Comparison of ENCODE assay signal across 8 cellular contexts in the genomic region with DNA sequence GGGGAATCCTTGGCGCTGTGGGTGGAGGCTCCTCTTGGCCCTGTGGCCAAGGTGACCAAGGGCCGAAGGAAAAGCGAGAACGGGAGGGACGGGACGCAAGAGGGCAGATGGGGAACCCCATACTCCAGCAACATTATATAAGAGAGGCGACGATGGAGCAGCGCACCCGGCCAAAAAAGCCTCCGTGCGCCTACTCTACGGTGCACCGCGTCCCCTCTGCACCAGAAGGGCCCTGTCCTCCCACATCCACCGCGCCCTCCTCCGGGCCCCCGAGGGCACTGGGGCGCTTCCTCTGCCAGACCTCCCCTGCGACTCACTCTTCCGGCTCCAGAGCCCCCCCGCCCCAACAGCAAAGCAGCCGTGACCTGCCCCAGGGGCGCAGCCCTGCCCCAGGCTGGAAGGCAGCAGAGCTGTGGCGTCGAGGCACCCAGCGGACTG. TPM values are rescaled to one million over a fixed set of nuclear protein-coding genes. Genes with fewer than 3 reads are reported as not detected.
DNase-seq lines count a peak whose midpoint lies in the region; ATAC-seq, FAIRE-seq and TF ChIP-seq lines count a peak whose summit lies in the region.

No MANE protein-coding gene starts in this region.

- H3K27me3 Mint-ChIP-seq in HFFc6 (ENCODE audit: insufficient read depth), result peaks cover 43% of the 10 kb centered on the region

- H3K4me3 Mint-ChIP-seq in HFFc6, result peak overlapping the region; percentile 74

- no peak for ATAC-seq in PC-3

- H3K9me3 ChIP-seq in OCI-LY1 (ENCODE audit: low read length), result no peaks in the 10 kb centered on the region
- H3K9me3 ChIP-seq in adipocyte (ENCODE audit: control insufficient read depth, low read length), result no peaks in the 10 kb centered on the region
- no peaks in the 10 kb centered on the region for H3K9me3 ChIP-seq in PC-3 (ENCODE audit: low read length)

- H3K27ac Mint-ChIP-seq in HFFc6, result no peak overlapping the region

- H3K9ac ChIP-seq in OCI-LY1 (ENCODE audit: low read length), result peak overlapping the region; percentile 83
- no peak overlapping the region for H3K9ac ChIP-seq in adipocyte (ENCODE audit: low read length)
- H3K9ac ChIP-seq in PC-3 (ENCODE audit: low read length), result no peak overlapping the region

- H3K4me2 ChIP-seq in OCI-LY1 (ENCODE audit: low read length) (peak overlapping the region; percentile 93), PC-3 (ENCODE audit: low read length) (no peak overlapping the region)

- TF ChIP-seq CTCF in HFFc6 (IDR thresholded peaks at IDR 0.05) (no peak), OCI-LY1 (IDR thresholded peaks at IDR 0.05; ENCODE audit: low read length) (no peak), PC-3 (conservative IDR thresholded peaks at IDR 0.05; ENCODE audit: low read depth, low read length) (no peak)

- no peaks in the 10 kb centered on the region for H4K20me1 ChIP-seq in OCI-LY1 (ENCODE audit: insufficient read depth, low read length)
- no peaks in the 10 kb centered on the region for H4K20me1 ChIP-seq in PC-3 (ENCODE audit: low read length)

- TF ChIP-seq POLR2A in GM12892 (IDR thresholded peaks at IDR 0.05; ENCODE audit: low read depth, low read length), result peak; percentile 65; the same call in 1 of the 2 replicates

- no peaks in the 10 kb centered on the region for H3K79me2 ChIP-seq in OCI-LY1 (ENCODE audit: insufficient read depth, low read length)
- H3K79me2 ChIP-seq in PC-3 (ENCODE audit: low read length), result no peaks in the 10 kb centered on the region

- CTCF ChIA-PET in PC-3 (lab: Charles Lee), result no interaction called here

- no peak for FAIRE-seq in GM12892 (lab: Jason Lieb, UNC)

- H3K9me3 Mint-ChIP-seq in HFFc6, result no peaks in the 10 kb centered on the region

- intact Hi-C loops in PC-3 (cut with micrococcal nuclease), result no loop called here

- BruUV-seq in PC-3 (replicated peaks; lab: Mats Ljungman, UMichigan), result no TSS peak

- no peaks in the 10 kb centered on the region for H3F3A ChIP-seq in OCI-LY1 (ENCODE audit: insufficient read depth, low read length)
- H3F3A ChIP-seq in PC-3 (ENCODE audit: low read length, unreplicated experiment), result peaks cover 8% of the 10 kb centered on the region

- H3K36me3 Mint-ChIP-seq in HFFc6 (ENCODE audit: low read depth), result no peaks in the 10 kb centered on the region

- no peaks in the 10 kb centered on the region for H3K27me3 ChIP-seq in OCI-LY1 (ENCODE audit: insufficient read depth, low read length)
- peaks cover 30% of the 10 kb centered on the region for H3K27me3 ChIP-seq in adipocyte (replicated peaks; ENCODE audit: control insufficient read depth, insufficient read depth, low read length)
- no peaks in the 10 kb centered on the region for H3K27me3 ChIP-seq in PC-3 (ENCODE audit: low read length)

- H2AFZ ChIP-seq in OCI-LY1 (ENCODE audit: low read length) (peak overlapping the region; percentile 17; the same call in 1 of the 2 replicates), PC-3 (ENCODE audit: low read length) (no peak overlapping the region)

- peak overlapping the region; percentile 77 for H3K4me3 ChIP-seq in OCI-LY1 (ENCODE audit: low read depth, low read length, poor library complexity, severe bottlenecking)
- H3K4me3 ChIP-seq in adipocyte (ENCODE audit: low read length), result peak overlapping the region; percentile 66
- H3K4me3 ChIP-seq in PC-3 (ENCODE audit: low read length), result no peak overlapping the region

- peak; percentile 42 for DNase-seq in GM12892 (ENCODE audit: insufficient read length)
- no peak for DNase-seq in HFFc6
- peak; percentile 19 for DNase-seq in adipocyte (ENCODE audit: low read depth)
- DNase-seq in left kidney (ENCODE audit: low read depth, low spot score), result peak; percentile 75
- peak; percentile 31 to 34 for DNase-seq in stimulated activated CD8-positive, alpha-beta memory T cell treated with anti-CD3 and anti-CD28 coated beads, Interleukin-2, amount 100 ng/mL, for 48 hours (ENCODE audit: low read depth in 2 of 2)
- DNase-seq in PC-3, result no peak
- no peak for DNase-seq in NCI-H2029 (lab: John Stamatoyannopoulos, UW)

- H3K4me1 ChIP-seq in OCI-LY1 (ENCODE audit: insufficient read depth, low read length, severe bottlenecking), result peaks cover 15% of the 10 kb centered on the region
- H3K4me1 ChIP-seq in adipocyte (ENCODE audit: control insufficient read depth, insufficient read depth, low read length), result peaks cover 16% of the 10 kb centered on the region
- H3K4me1 ChIP-seq in PC-3 (ENCODE audit: insufficient read depth, low read length), result peaks cover 19% of the 10 kb centered on the region

- no peaks in the 10 kb centered on the region for H3K9me2 ChIP-seq in OCI-LY1 (ENCODE audit: low read depth, low read length)
- H3K9me2 ChIP-seq in PC-3 (replicated peaks; ENCODE audit: low read length), result no peaks in the 10 kb centered on the region

- POLR2A ChIA-PET in PC-3 (lab: Charles Lee; ENCODE audit: unreplicated experiment), result no interaction called here

- H3K36me3 ChIP-seq in OCI-LY1 (ENCODE audit: insufficient read depth, low read length), result no peaks in the 10 kb centered on the region
- H3K36me3 ChIP-seq in adipocyte (ENCODE audit: control insufficient read depth, insufficient read depth, low read length, severe bottlenecking), result no peaks in the 10 kb centered on the region
- no peaks in the 10 kb centered on the region for H3K36me3 ChIP-seq in PC-3 (ENCODE audit: low read depth, low read length)

- H3K27ac ChIP-seq in OCI-LY1 (ENCODE audit: low read depth, low read length, poor library complexity, severe bottlenecking), result peak overlapping the region; percentile 50
- H3K27ac ChIP-seq in PC-3 (ENCODE audit: low read length), result no peak overlapping the region

- H3K4me1 Mint-ChIP-seq in HFFc6 (ENCODE audit: low read depth), result 0 out of 2 replicates have a peak, but pooled peaks cover 8% of the 10 kb centered on the region

RNA-seq across cellular contexts. Expression of gene LY75, which starts 0.4 kb away (rescaled TPM):
- polyA plus RNA-seq in GM12892 (2012; ENCODE audit: missing spikeins), result 105 TPM
- total RNA-seq in HFFc6 (2021; fragmentation: NEBNext Ultra II Directional; extraction: Animal tissue kit (Norgen Biotek cat#: 25700)), result not detected
- total RNA-seq in PC-3 (2014; rRNA removed), result not detected in 2 replicates

Comparison
In these comparisons a context has a peak if more than half of its experiments do, and no peak if none do; other contexts are left out.
1. DNase-seq: peak in GM12892 (single experiment), adipocyte (single experiment), left kidney (single experiment) and stimulated activated CD8-positive, alpha-beta memory T cell treated with anti-CD3 and anti-CD28 coated beads, Interleukin-2, amount 100 ng/mL, for 48 hours (2 of 2); none in HFFc6 (single experiment), PC-3 (single experiment) and NCI-H2029 (single experiment).